ENCODE assay signal across 2 cellular contexts in genomic region chr19:35084078-35084762, GRCh38.
TF ChIP-seq lines count a peak whose summit lies in the region.

No MANE protein-coding gene starts in this region.

TF ChIP-seq in H1, 55 proteins besides CTCF, POLR2A, EP300 and RAD21:
- TF ChIP-seq SUZ12 (IDR thresholded peaks at IDR 0.05; ENCODE audit: low read length) (no peak), POU5F1 (IDR thresholded peaks at IDR 0.05; ENCODE audit: low read depth, low read length) (no peak), TAF1 (IDR thresholded peaks at IDR 0.05; ENCODE audit: low read depth, low read length) (no peak), FOSL1 (IDR thresholded peaks at IDR 0.05; ENCODE audit: insufficient read depth, low read depth, low read length) (no peak), YY1 (IDR thresholded peaks at IDR 0.05; ENCODE audit: low read depth, low read length) (no peak), SP1 (IDR thresholded peaks at IDR 0.05; ENCODE audit: low read depth, low read length) (no peak), ASH2L (IDR thresholded peaks at IDR 0.05; ENCODE audit: low read length) (no peak)

TF ChIP-seq in GM12891, 5 proteins besides CTCF, POLR2A, EP300 and RAD21:
- TF ChIP-seq POU2F2 (IDR thresholded peaks at IDR 0.05; ENCODE audit: low read depth, low read length) = no peak
- no peak for TF ChIP-seq SPI1 (IDR thresholded peaks at IDR 0.05; ENCODE audit: low read depth, low read length)
- no peak for TF ChIP-seq POLR2AphosphoS5 (IDR thresholded peaks at IDR 0.05; ENCODE audit: low read depth, low read length)
- no peak for TF ChIP-seq PAX5 (IDR thresholded peaks at IDR 0.05; ENCODE audit: insufficient read depth, low read length, severe bottlenecking)
- no peak for TF ChIP-seq TAF1 (IDR thresholded peaks at IDR 0.05; ENCODE audit: low read depth, low read length)
TF ChIP-seq in GM12891: peak in this region for 0.
